Comparison of ENCODE assay signal across 1 cellular context in the genomic region with DNA sequence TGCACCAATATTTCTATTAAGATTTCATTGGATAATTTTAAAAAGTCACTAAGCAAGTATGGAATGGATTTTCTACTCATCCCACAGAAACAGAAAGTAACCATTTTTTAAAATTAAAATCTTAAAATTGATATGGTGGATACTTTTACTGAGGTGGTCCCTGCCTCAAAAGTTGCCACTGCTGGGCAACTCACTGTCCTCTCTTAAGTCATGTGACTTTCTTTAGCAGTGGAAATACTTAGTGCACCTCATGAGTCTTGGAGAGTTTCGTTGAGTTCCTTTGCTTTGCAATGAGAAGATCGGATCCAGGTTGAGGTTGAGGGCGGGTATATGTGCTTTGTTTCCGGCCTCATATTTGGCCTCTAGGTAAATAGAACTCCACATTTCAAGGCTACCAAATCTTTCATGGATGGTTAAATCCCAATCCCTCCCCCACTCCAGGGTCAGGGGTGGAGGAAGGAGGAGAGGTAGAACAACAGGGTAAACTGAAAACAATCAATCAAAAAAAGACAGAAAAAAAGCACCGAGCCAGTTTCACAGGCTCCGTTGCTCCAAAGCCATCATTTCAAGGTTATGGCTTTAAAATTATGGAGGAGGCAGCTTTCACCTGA.
TF ChIP-seq lines count a peak whose summit lies in the region.

No MANE protein-coding gene starts in this region.

TF ChIP-seq in HepG2, 621 proteins besides CTCF, POLR2A, EP300 and RAD21 (continued from another document and continues in another):
- TF ChIP-seq, protein P1, sequence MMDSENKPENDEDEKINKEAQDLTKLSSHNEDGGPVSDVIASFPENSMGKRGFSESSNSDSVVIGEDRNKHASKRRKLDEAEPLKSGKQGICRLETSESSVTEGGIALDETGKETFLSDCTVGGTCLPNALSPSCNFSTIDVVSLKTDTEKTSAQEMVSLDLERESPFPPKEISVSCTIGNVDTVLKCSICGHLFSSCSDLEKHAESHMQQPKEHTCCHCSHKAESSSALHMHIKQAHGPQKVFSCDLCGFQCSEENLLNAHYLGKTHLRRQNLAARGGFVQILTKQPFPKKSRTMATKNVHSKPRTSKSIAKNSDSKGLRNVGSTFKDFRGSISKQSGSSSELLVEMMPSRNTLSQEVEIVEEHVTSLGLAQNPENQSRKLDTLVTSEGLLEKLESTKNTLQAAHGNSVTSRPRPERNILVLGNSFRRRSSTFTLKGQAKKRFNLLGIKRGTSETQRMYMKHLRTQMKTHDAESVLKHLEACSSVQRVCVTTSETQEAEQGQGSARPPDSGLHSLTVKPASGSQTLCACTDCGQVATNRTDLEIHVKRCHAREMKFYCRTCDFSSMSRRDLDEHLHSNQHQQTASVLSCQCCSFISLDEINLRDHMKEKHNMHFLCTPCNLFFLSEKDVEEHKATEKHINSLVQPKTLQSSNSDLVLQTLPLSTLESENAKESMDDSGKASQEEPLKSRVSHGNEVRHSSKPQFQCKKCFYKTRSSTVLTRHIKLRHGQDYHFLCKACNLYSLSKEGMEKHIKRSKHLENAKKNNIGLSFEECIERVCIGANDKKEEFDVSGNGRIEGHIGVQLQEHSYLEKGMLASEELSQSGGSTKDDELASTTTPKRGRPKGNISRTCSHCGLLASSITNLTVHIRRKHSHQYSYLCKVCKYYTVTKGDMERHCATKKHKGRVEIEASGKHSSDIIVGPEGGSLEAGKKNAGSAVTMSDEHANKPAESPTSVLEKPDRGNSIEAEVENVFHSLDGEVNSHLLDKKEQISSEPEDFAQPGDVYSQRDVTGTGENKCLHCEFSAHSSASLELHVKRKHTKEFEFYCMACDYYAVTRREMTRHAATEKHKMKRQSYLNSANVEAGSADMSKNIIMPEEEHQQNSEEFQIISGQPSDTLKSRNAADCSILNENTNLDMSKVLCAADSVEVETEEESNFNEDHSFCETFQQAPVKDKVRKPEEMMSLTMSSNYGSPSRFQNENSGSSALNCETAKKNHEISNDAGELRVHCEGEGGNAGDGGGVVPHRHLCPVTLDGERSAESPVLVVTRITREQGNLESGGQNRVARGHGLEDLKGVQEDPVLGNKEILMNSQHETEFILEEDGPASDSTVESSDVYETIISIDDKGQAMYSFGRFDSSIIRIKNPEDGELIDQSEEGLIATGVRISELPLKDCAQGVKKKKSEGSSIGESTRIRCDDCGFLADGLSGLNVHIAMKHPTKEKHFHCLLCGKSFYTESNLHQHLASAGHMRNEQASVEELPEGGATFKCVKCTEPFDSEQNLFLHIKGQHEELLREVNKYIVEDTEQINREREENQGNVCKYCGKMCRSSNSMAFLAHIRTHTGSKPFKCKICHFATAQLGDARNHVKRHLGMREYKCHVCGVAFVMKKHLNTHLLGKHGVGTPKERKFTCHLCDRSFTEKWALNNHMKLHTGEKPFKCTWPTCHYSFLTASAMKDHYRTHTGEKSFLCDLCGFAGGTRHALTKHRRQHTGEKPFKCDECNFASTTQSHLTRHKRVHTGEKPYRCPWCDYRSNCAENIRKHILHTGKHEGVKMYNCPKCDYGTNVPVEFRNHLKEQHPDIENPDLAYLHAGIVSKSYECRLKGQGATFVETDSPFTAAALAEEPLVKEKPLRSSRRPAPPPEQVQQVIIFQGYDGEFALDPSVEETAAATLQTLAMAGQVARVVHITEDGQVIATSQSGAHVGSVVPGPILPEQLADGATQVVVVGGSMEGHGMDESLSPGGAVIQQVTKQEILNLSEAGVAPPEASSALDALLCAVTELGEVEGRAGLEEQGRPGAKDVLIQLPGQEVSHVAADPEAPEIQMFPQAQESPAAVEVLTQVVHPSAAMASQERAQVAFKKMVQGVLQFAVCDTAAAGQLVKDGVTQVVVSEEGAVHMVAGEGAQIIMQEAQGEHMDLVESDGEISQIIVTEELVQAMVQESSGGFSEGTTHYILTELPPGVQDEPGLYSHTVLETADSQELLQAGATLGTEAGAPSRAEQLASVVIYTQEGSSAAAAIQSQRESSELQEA (CRISPR knock-in tag; IDR thresholded peaks at IDR 0.05; ENCODE audit: not compliant biosample characterization), result no peak
- TF ChIP-seq KDM3A (CRISPR knock-in tag; IDR thresholded peaks at IDR 0.05; ENCODE audit: low read depth) (peak; percentile 28; the same call in 1 of the 2 replicates), HDAC2 (CRISPR knock-in tag; IDR thresholded peaks at IDR 0.05) (peak; percentile 84), KDM1A (CRISPR knock-in tag; IDR thresholded peaks at IDR 0.05) (0 out of 2 replicates have a peak, but pooled peaks have one; percentile 20), NCOA2 (CRISPR knock-in tag; IDR thresholded peaks at IDR 0.05) (peak; percentile 91), HOXA5 (CRISPR knock-in tag; IDR thresholded peaks at IDR 0.05) (peak; percentile 37; the same call in 1 of the 2 replicates), PITX1 (CRISPR knock-in tag; IDR thresholded peaks at IDR 0.05) (peak; percentile 68), RCOR2 (CRISPR knock-in tag; IDR thresholded peaks at IDR 0.05) (0 out of 2 replicates have a peak, but pooled peaks have one; percentile 20), KDM6A (CRISPR knock-in tag; IDR thresholded peaks at IDR 0.05; ENCODE audit: low read depth) (peak; percentile 56), NR2F1 (CRISPR knock-in tag; IDR thresholded peaks at IDR 0.05) (peak; percentile 79 to 89), TGIF2 (CRISPR knock-in tag; IDR thresholded peaks at IDR 0.05) (no peak), ZNF660 (CRISPR knock-in tag; IDR thresholded peaks at IDR 0.05; ENCODE audit: borderline replicate concordance, low read depth) (no peak), RXRB (CRISPR knock-in tag; IDR thresholded peaks at IDR 0.05; ENCODE audit: borderline replicate concordance) (peak; percentile 83), FOXO1 (CRISPR knock-in tag; IDR thresholded peaks at IDR 0.05) (peak; percentile 79), HOXD1 (CRISPR knock-in tag; IDR thresholded peaks at IDR 0.05) (peak; percentile 98), ZNF619 (CRISPR knock-in tag; IDR thresholded peaks at IDR 0.05) (no peak), TCF7L2 (IDR thresholded peaks at IDR 0.05; ENCODE audit: low read depth, low read length) (no peak), THAP11 (CRISPR knock-in tag; IDR thresholded peaks at IDR 0.05) (peak; percentile 36; the same call in 1 of the 2 replicates), GABPA (IDR thresholded peaks at IDR 0.05; ENCODE audit: low read depth, low read length) (no peak), GABPA (CRISPR knock-in tag; IDR thresholded peaks at IDR 0.05; ENCODE audit: low read depth) (peak; percentile 61), HMG20A (CRISPR knock-in tag; IDR thresholded peaks at IDR 0.05; ENCODE audit: borderline replicate concordance) (peak; percentile 70; the same call in 1 of the 2 replicates), ZMYM4 (CRISPR knock-in tag; IDR thresholded peaks at IDR 0.05) (peak; percentile 36; the same call in 1 of the 2 replicates), ZNF644 (CRISPR knock-in tag; IDR thresholded peaks at IDR 0.05; ENCODE audit: low read depth) (0 out of 2 replicates have a peak, but pooled peaks have one; percentile 24), GATA4 (IDR thresholded peaks at IDR 0.05; ENCODE audit: borderline replicate concordance, low read depth) (peak; percentile 28; the same call in 1 of the 2 replicates), FOSL2 (CRISPR knock-in tag; IDR thresholded peaks at IDR 0.05) (peak; percentile 66), GTF2F1 (IDR thresholded peaks at IDR 0.05; ENCODE audit: low read length) (no peak), GFI1 (CRISPR knock-in tag; IDR thresholded peaks at IDR 0.05; ENCODE audit: borderline replicate concordance) (peak; percentile 73), ZNF878 (CRISPR knock-in tag; IDR thresholded peaks at IDR 0.05) (peak; percentile 66; the same call in 1 of the 2 replicates)
- TF ChIP-seq, protein P2, sequence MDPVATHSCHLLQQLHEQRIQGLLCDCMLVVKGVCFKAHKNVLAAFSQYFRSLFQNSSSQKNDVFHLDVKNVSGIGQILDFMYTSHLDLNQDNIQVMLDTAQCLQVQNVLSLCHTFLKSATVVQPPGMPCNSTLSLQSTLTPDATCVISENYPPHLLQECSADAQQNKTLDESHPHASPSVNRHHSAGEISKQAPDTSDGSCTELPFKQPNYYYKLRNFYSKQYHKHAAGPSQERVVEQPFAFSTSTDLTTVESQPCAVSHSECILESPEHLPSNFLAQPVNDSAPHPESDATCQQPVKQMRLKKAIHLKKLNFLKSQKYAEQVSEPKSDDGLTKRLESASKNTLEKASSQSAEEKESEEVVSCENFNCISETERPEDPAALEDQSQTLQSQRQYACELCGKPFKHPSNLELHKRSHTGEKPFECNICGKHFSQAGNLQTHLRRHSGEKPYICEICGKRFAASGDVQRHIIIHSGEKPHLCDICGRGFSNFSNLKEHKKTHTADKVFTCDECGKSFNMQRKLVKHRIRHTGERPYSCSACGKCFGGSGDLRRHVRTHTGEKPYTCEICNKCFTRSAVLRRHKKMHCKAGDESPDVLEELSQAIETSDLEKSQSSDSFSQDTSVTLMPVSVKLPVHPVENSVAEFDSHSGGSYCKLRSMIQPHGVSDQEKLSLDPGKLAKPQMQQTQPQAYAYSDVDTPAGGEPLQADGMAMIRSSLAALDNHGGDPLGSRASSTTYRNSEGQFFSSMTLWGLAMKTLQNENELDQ (CRISPR knock-in tag; IDR thresholded peaks at IDR 0.05; ENCODE audit: borderline replicate concordance), result no peak
- TF ChIP-seq, protein P3, sequence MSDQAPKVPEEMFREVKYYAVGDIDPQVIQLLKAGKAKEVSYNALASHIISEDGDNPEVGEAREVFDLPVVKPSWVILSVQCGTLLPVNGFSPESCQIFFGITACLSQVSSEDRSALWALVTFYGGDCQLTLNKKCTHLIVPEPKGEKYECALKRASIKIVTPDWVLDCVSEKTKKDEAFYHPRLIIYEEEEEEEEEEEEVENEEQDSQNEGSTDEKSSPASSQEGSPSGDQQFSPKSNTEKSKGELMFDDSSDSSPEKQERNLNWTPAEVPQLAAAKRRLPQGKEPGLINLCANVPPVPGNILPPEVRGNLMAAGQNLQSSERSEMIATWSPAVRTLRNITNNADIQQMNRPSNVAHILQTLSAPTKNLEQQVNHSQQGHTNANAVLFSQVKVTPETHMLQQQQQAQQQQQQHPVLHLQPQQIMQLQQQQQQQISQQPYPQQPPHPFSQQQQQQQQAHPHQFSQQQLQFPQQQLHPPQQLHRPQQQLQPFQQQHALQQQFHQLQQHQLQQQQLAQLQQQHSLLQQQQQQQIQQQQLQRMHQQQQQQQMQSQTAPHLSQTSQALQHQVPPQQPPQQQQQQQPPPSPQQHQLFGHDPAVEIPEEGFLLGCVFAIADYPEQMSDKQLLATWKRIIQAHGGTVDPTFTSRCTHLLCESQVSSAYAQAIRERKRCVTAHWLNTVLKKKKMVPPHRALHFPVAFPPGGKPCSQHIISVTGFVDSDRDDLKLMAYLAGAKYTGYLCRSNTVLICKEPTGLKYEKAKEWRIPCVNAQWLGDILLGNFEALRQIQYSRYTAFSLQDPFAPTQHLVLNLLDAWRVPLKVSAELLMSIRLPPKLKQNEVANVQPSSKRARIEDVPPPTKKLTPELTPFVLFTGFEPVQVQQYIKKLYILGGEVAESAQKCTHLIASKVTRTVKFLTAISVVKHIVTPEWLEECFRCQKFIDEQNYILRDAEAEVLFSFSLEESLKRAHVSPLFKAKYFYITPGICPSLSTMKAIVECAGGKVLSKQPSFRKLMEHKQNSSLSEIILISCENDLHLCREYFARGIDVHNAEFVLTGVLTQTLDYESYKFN (CRISPR knock-in tag; conservative IDR thresholded peaks at IDR 0.05), result peak; percentile 83
- TF ChIP-seq, protein P4, sequence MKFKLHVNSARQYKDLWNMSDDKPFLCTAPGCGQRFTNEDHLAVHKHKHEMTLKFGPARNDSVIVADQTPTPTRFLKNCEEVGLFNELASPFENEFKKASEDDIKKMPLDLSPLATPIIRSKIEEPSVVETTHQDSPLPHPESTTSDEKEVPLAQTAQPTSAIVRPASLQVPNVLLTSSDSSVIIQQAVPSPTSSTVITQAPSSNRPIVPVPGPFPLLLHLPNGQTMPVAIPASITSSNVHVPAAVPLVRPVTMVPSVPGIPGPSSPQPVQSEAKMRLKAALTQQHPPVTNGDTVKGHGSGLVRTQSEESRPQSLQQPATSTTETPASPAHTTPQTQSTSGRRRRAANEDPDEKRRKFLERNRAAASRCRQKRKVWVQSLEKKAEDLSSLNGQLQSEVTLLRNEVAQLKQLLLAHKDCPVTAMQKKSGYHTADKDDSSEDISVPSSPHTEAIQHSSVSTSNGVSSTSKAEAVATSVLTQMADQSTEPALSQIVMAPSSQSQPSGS (CRISPR knock-in tag; IDR thresholded peaks at IDR 0.05), result peak; percentile 18; the same call in 1 of the 2 replicates
- TF ChIP-seq, protein P5, sequence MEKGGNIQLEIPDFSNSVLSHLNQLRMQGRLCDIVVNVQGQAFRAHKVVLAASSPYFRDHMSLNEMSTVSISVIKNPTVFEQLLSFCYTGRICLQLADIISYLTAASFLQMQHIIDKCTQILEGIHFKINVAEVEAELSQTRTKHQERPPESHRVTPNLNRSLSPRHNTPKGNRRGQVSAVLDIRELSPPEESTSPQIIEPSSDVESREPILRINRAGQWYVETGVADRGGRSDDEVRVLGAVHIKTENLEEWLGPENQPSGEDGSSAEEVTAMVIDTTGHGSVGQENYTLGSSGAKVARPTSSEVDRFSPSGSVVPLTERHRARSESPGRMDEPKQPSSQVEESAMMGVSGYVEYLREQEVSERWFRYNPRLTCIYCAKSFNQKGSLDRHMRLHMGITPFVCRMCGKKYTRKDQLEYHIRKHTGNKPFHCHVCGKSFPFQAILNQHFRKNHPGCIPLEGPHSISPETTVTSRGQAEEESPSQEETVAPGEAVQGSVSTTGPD (CRISPR knock-in tag; IDR thresholded peaks at IDR 0.05), result peak; percentile 70
- TF ChIP-seq, protein P6, sequence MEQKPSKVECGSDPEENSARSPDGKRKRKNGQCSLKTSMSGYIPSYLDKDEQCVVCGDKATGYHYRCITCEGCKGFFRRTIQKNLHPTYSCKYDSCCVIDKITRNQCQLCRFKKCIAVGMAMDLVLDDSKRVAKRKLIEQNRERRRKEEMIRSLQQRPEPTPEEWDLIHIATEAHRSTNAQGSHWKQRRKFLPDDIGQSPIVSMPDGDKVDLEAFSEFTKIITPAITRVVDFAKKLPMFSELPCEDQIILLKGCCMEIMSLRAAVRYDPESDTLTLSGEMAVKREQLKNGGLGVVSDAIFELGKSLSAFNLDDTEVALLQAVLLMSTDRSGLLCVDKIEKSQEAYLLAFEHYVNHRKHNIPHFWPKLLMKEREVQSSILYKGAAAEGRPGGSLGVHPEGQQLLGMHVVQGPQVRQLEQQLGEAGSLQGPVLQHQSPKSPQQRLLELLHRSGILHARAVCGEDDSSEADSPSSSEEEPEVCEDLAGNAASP (CRISPR knock-in tag; IDR thresholded peaks at IDR 0.05; ENCODE audit: borderline replicate concordance), result 0 out of 2 replicates have a peak, but pooled peaks have one; percentile 16
- TF ChIP-seq, protein P7, sequence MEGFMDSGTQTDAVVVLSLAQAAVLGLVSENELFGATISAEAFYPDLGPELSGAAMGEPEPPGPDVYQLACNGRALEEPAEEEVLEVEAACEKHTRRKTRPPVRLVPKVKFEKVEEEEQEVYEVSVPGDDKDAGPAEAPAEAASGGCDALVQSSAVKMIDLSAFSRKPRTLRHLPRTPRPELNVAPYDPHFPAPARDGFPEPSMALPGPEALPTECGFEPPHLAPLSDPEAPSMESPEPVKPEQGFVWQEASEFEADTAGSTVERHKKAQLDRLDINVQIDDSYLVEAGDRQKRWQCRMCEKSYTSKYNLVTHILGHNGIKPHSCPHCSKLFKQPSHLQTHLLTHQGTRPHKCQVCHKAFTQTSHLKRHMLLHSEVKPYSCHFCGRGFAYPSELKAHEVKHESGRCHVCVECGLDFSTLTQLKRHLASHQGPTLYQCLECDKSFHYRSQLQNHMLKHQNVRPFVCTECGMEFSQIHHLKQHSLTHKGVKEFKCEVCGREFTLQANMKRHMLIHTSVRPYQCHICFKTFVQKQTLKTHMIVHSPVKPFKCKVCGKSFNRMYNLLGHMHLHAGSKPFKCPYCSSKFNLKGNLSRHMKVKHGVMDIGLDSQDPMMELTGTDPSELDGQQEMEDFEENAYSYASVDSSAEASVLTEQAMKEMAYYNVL (CRISPR knock-in tag; IDR thresholded peaks at IDR 0.05; ENCODE audit: borderline replicate concordance), result peak; percentile 85
